ENCODE assay signal across 8 cellular contexts in the genomic region with DNA sequence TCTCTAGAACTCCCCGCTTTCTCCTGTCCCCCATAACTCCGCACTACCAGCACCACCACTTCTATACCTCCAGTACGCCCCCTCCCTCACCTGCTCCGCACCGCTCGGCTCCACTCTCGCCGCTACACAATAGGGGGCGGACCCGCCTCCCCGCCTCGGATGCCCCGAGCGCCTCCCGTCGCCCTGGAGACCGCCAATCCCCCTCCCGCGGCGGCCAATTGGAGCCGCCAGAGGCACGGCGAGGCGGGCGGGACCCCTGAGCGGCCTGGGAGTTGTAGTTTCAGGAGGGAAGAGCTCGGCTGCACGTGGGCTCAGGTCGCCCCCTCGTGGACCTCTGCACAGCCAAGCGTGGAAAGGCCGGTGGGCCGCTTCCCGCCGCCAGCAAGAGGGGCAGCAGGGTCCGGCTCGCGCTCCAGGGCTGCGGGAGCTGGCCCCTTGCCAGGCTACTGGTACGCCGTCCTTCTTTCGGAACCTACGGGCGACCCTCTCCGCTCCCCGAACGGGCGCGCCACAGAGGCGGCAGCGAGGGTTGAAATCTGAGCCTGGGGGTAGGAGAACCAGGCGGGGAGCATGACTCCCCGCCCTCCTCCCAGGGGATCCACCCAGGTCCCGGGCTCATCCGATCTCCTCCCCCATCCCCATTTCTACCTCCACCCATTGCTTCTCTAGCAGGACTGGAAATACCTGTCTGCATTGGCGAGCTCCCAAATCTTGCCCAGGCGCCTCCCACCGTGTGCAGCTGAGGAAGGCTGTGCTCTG. TPM values are rescaled to one million over a fixed set of nuclear protein-coding genes. Genes with fewer than 3 reads are reported as not detected.
DNase-seq lines count a peak whose midpoint lies in the region; ATAC-seq and TF ChIP-seq lines count a peak whose summit lies in the region.

A gene with protein sequence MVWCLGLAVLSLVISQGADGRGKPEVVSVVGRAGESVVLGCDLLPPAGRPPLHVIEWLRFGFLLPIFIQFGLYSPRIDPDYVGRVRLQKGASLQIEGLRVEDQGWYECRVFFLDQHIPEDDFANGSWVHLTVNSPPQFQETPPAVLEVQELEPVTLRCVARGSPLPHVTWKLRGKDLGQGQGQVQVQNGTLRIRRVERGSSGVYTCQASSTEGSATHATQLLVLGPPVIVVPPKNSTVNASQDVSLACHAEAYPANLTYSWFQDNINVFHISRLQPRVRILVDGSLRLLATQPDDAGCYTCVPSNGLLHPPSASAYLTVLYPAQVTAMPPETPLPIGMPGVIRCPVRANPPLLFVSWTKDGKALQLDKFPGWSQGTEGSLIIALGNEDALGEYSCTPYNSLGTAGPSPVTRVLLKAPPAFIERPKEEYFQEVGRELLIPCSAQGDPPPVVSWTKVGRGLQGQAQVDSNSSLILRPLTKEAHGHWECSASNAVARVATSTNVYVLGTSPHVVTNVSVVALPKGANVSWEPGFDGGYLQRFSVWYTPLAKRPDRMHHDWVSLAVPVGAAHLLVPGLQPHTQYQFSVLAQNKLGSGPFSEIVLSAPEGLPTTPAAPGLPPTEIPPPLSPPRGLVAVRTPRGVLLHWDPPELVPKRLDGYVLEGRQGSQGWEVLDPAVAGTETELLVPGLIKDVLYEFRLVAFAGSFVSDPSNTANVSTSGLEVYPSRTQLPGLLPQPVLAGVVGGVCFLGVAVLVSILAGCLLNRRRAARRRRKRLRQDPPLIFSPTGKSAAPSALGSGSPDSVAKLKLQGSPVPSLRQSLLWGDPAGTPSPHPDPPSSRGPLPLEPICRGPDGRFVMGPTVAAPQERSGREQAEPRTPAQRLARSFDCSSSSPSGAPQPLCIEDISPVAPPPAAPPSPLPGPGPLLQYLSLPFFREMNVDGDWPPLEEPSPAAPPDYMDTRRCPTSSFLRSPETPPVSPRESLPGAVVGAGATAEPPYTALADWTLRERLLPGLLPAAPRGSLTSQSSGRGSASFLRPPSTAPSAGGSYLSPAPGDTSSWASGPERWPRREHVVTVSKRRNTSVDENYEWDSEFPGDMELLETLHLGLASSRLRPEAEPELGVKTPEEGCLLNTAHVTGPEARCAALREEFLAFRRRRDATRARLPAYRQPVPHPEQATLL (minus strand): TSS at position 131 of the 759 bp plus-strand sequence. CDS start 2,159 bp downstream, outside the sequence.

- TF ChIP-seq RAD21 in Ishikawa (IDR thresholded peaks at IDR 0.05; ENCODE audit: low read depth): peak; percentile 37; the same call in 1 of the 2 replicates

- no peak within 1 kb of the TSS for H3K27ac Mint-ChIP-seq in activated naive CD4-positive, alpha-beta T cell treated with anti-CD3 and anti-CD28 coated beads for 36 hours
- H3K27ac Mint-ChIP-seq in glutamatergic neuron (ENCODE audit: unreplicated experiment): peak within 1 kb of the TSS; percentile 19

- no peaks in the 10 kb centered on the region for H3K36me3 ChIP-seq in GM06990 (ENCODE audit: control insufficient read depth, insufficient read depth, low read length)

- no peak within 1 kb of the TSS; the same call in 1 of the 2 replicates for H3K4me3 ChIP-seq in GM06990 (replicated peaks; ENCODE audit: low read depth, low read length)

- no peaks in the 10 kb centered on the region for H3K9me3 Mint-ChIP-seq in activated naive CD4-positive, alpha-beta T cell treated with anti-CD3 and anti-CD28 coated beads for 36 hours
- H3K9me3 Mint-ChIP-seq in glutamatergic neuron (ENCODE audit: unreplicated experiment): peaks cover 3% of the 10 kb centered on the region

- ATAC-seq in omental fat pad (ENCODE audit: low FRiP score): peak; percentile 79

- peaks cover 18% of the 10 kb centered on the region for H3K27me3 Mint-ChIP-seq in activated naive CD4-positive, alpha-beta T cell treated with anti-CD3 and anti-CD28 coated beads for 36 hours (ENCODE audit: low read depth)
- peaks cover 16% of the 10 kb centered on the region for H3K27me3 Mint-ChIP-seq in glutamatergic neuron (ENCODE audit: unreplicated experiment)

- CTCF ChIA-PET in activated naive CD4-positive, alpha-beta T cell treated with anti-CD3 and anti-CD28 coated beads for 36 hours (lab: Charles Lee): interaction anchor here (0.9 to 4.3 kb wide), 6 partner anchors 9 to 133 kb away, joined by 3 to 29 read pairs (median 5); no protein-coding TSS in a partner anchor

- H3K36me3 Mint-ChIP-seq in activated naive CD4-positive, alpha-beta T cell treated with anti-CD3 and anti-CD28 coated beads for 36 hours (ENCODE audit: low read depth): no peaks in the 10 kb centered on the region
- H3K36me3 Mint-ChIP-seq in glutamatergic neuron (ENCODE audit: unreplicated experiment): no peaks in the 10 kb centered on the region

- intact Hi-C loops in activated naive CD4-positive, alpha-beta T cell treated with anti-CD3 and anti-CD28 coated beads for 36 hours (cut with micrococcal nuclease): loop anchor here (1.0 to 2.0 kb wide), 3 partner anchors 55 to 146 kb away; no protein-coding TSS in a partner anchor

- peak within 1 kb of the TSS; percentile 45 for H3K4me3 Mint-ChIP-seq in activated naive CD4-positive, alpha-beta T cell treated with anti-CD3 and anti-CD28 coated beads for 36 hours
- peak within 1 kb of the TSS; percentile 91 for H3K4me3 Mint-ChIP-seq in glutamatergic neuron (ENCODE audit: unreplicated experiment)

- TF ChIP-seq CTCF in GM06990 (IDR thresholded peaks at IDR 0.05; ENCODE audit: insufficient read depth, low read length, poor library complexity, severe bottlenecking) (peak; percentile 40), glutamatergic neuron (IDR thresholded peaks at IDR 0.05; ENCODE audit: partially characterized antibody, unreplicated experiment) (peak; percentile 50), omental fat pad (IDR thresholded peaks at IDR 0.05) (peak in 1 of 3 donors; percentile 3)

- H3K4me1 Mint-ChIP-seq in activated naive CD4-positive, alpha-beta T cell treated with anti-CD3 and anti-CD28 coated beads for 36 hours (ENCODE audit: low read depth): peaks cover 6% of the 10 kb centered on the region
- peaks cover 20% of the 10 kb centered on the region for H3K4me1 Mint-ChIP-seq in glutamatergic neuron (ENCODE audit: low read depth, unreplicated experiment)

- peaks cover 2% of the 10 kb centered on the region for H3K27me3 ChIP-seq in GM06990 (replicated peaks; ENCODE audit: control insufficient read depth, insufficient read depth, low read length)

- peak; percentile 90 for TF ChIP-seq EP300 in Ishikawa (IDR thresholded peaks at IDR 0.05; ENCODE audit: borderline replicate concordance)

- DNase-seq in GM06990 (ENCODE audit: extremely low read depth, insufficient read length) (peak; percentile 73), RPMI8226 (peak; percentile 93), glutamatergic neuron (peak; percentile 92), omental fat pad (ENCODE audit: low spot score) (no peak), superior temporal gyrus (ENCODE audit: extremely low spot score) (peak; percentile 60), GOT3 (lab: John Stamatoyannopoulos, UW) (no peak)
- peak; percentile 63 for DNase-seq in activated naive CD4-positive, alpha-beta T cell treated with anti-CD3 and anti-CD28 coated beads for 36 hours

TF ChIP-seq in Ishikawa, 13 proteins besides CTCF, POLR2A, EP300 and RAD21 (continues in another document):
- peak; percentile 35; the same call in 1 of the 2 replicates for TF ChIP-seq CEBPB (IDR thresholded peaks at IDR 0.05)
- TF ChIP-seq TEAD4 (IDR thresholded peaks at IDR 0.05): peak; percentile 75
- 0 out of 2 replicates have a peak, but pooled peaks have one; percentile 45 for TF ChIP-seq EGR1 (IDR thresholded peaks at IDR 0.05)
- peak; percentile 49; the same call in 1 of the 2 replicates for TF ChIP-seq TAF1 (IDR thresholded peaks at IDR 0.05; ENCODE audit: low read depth)
- peak; percentile 62 for TF ChIP-seq FOXM1 (IDR thresholded peaks at IDR 0.05; ENCODE audit: borderline replicate concordance, low read depth)
- peak; percentile 95 for TF ChIP-seq TCF12 (IDR thresholded peaks at IDR 0.05; ENCODE audit: low read depth)
- peak; percentile 98 for TF ChIP-seq NFIC (IDR thresholded peaks at IDR 0.05)
- TF ChIP-seq, protein P1, sequence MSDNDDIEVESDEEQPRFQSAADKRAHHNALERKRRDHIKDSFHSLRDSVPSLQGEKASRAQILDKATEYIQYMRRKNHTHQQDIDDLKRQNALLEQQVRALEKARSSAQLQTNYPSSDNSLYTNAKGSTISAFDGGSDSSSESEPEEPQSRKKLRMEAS (IDR thresholded peaks at IDR 0.05): peak; percentile 94
- peak; percentile 37 for TF ChIP-seq CREB1 (IDR thresholded peaks at IDR 0.05; ENCODE audit: low read depth)
- TF ChIP-seq REST (IDR thresholded peaks at IDR 0.05; ENCODE audit: low read depth): no peak

RNA-seq across cellular contexts. Expression of the gene that starts here (rescaled TPM):
- total RNA-seq in activated naive CD4-positive, alpha-beta T cell treated with anti-CD3 and anti-CD28 coated beads for 36 hours: not detected
- total RNA-seq in glutamatergic neuron (ENCODE audit: unreplicated experiment): 23.4 TPM
- 10 to 100 TPM in 1 of 4 donors, 1 to 10 TPM in 2, not detected in 1; 4.3 to 11.0 (median 9.4) TPM for total RNA-seq in omental fat pad

Comparison
In these comparisons a context has a peak if more than half of its experiments do, and no peak if none do; other contexts are left out.
1. Peak in DNase-seq in activated naive CD4-positive, alpha-beta T cell treated with anti-CD3 and anti-CD28 coated beads for 36 hours; RNA of the gene not detected or under 1 TPM.
2. DNase-seq: peak in GM06990 (single experiment), RPMI8226 (single experiment), glutamatergic neuron (single experiment) and superior temporal gyrus (single experiment); none in omental fat pad (single experiment) and GOT3 (single experiment).